10 cellular contexts compared by ENCODE assay signal in genomic region chr4:52579602-52580272, GRCh38.
"Had no signal": no experiment of that assay in that cellular context is flagged by ENCODE, and none has a peak within 500 bp of the region (broad histone marks: within the 10 kb centered on the region; RNA-seq: fewer than 3 reads in every experiment).

No MANE protein-coding gene starts in this region.

- DNase-seq: GM23248, GOT3, H7, HFFc6, Karpas-422, KBM-7 had no signal

- ATAC-seq: HCT116 had no signal

- H3K36me3 ChIP-seq: HAP-1 had no signal

- H2AFZ ChIP-seq: GM23248 had no signal

- H3K4me3 ChIP-seq: GM23248, HAP-1 had no signal

- FAIRE-seq: HTR-8/SVneo had no signal

- H3K27ac ChIP-seq: GM23248, KMS-11 had no signal

- H3K9ac ChIP-seq: GM23248, KMS-11 had no signal

- H3K4me2 ChIP-seq: KMS-11 had no signal

- H3K9me3 ChIP-seq: HAP-1 had no signal
